11 cellular contexts compared by ENCODE assay signal in genomic region chr11:66857927-66858185, GRCh38. TPM values are rescaled to one million over a fixed set of nuclear protein-coding genes. Genes with fewer than 3 reads are reported as not detected.
A peak's percentile ranks its signal among the peaks of the same experiment; 100 is the strongest.
DNase-seq lines count a peak whose midpoint lies in the region; ATAC-seq, FAIRE-seq and TF ChIP-seq lines count a peak whose summit lies in the region.
"Had no signal": no experiment of that assay in that cellular context is flagged by ENCODE, and none has a peak within 500 bp of the region (broad histone marks: within the 10 kb centered on the region; RNA-seq: fewer than 3 reads in every experiment).

No MANE protein-coding gene starts in this region.

- no peak overlapping the region for H3K56ac ChIP-seq in H1 (replicated peaks; ENCODE audit: insufficient read length, low read depth, low read length)

- no peak overlapping the region for H2BK120ac ChIP-seq in H1 (replicated peaks; ENCODE audit: low read depth, low read length)

- 88% methylated on average over 19 of the region's 19 CpGs; no CpG with 5 or more reads in 1 of the 2 experiments for WGBS in H1 (ENCODE audit: extremely low coverage in 1 of 2, insufficient coverage in 1 of 2, insufficient read length in 1 of 2, insufficient replicate concordance in 2 of 2, low coverage in 1 of 2, low lambda C conversion rate in 2 of 2, missing lambda C conversion rate in 1 of 2), 2 experiments

- H3K9me3 Mint-ChIP-seq in T-helper 1 cell treated with Interleukin-12 subunit alpha and Interleukin-12 subunit beta and Interleukin-4 antibody, amounts not matched to agents 30 μg/mL and 1 μg/mL, for 36 hours: no peaks in the 10 kb centered on the region

- FAIRE-seq in H1 (lab: Jason Lieb, UNC) (no peak), kidney (lab: Jason Lieb, UNC) (no peak)

- no peak overlapping the region for H2BK20ac ChIP-seq in H1 (ENCODE audit: low read length)

- H4K20me1 ChIP-seq in H1 (replicated peaks in 1 of 2; ENCODE audit: control insufficient read depth in 1 of 2, insufficient read depth in 2 of 2, low read length in 2 of 2): peaks cover 2 to 4% of the 10 kb centered on the region in 2 experiments

- H3K79me2 ChIP-seq in H1 (ENCODE audit: control insufficient read depth in 1 of 2, insufficient read depth in 2 of 2, low read length in 2 of 2): no peaks in the 10 kb centered on the region

- no peak for TF ChIP-seq CTCF in Panc1 (IDR thresholded peaks at IDR 0.05)
- no peak for TF ChIP-seq CTCF in H1 (IDR thresholded peaks at IDR 0.05; ENCODE audit: control extremely low read depth in 1 of 3, insufficient read depth in 1 of 3, low read depth in 1 of 3, low read length in 3 of 3)
- TF ChIP-seq CTCF in kidney (IDR thresholded peaks at IDR 0.05; ENCODE audit: borderline replicate concordance, extremely low read depth, insufficient read depth): no peak

- H2AK5ac ChIP-seq in H1 (ENCODE audit: low read depth, low read length): no peak overlapping the region

- H3K4me3 Mint-ChIP-seq in T-helper 1 cell treated with Interleukin-12 subunit alpha and Interleukin-12 subunit beta and Interleukin-4 antibody, amounts not matched to agents 30 μg/mL and 1 μg/mL, for 36 hours: peak overlapping the region; percentile 72

- no peaks in the 10 kb centered on the region for H3K79me1 ChIP-seq in H1 (ENCODE audit: low read depth, low read length)

- peaks cover 11% of the 10 kb centered on the region for H3K4me1 Mint-ChIP-seq in T-helper 1 cell treated with Interleukin-12 subunit alpha and Interleukin-12 subunit beta and Interleukin-4 antibody, amounts not matched to agents 30 μg/mL and 1 μg/mL, for 36 hours (ENCODE audit: low read depth)

- H3K4me2 ChIP-seq in H1 (ENCODE audit: insufficient read depth in 1 of 2, low read depth in 2 of 2, low read length in 2 of 2) (peak overlapping the region; percentile 92 to 98; a peak in 3 of 4 replicates), skeletal muscle satellite cell (ENCODE audit: low read length) (peak overlapping the region; percentile 91)

- ATAC-seq in Panc1: peak; percentile 0; the same call in 1 of the 2 replicates
- ATAC-seq: gastrocnemius medialis had no signal

- H2BK5ac ChIP-seq in H1 (ENCODE audit: low read depth, low read length): 0 out of 2 replicates have a peak overlapping the region, but pooled peaks have one; percentile 24

- intact Hi-C loops in Panc1 (cut with micrococcal nuclease; ENCODE audit: unreplicated experiment): no loop called here
- intact Hi-C loops in kidney (cut with DNase I): no loop called here

- H3K27me3 ChIP-seq in Panc1 (ENCODE audit: control insufficient read depth, insufficient read depth, low read length): no peaks in the 10 kb centered on the region
- H3K27me3 ChIP-seq in H1 (replicated peaks in 1 of 4; ENCODE audit: control insufficient read depth in 3 of 4, extremely low read depth in 1 of 4, insufficient read depth in 3 of 4, low read length in 3 of 4): no peaks in the 10 kb centered on the region
- H3K27me3 ChIP-seq in skeletal muscle satellite cell (ENCODE audit: control insufficient read depth, insufficient read depth, low read length): no peaks in the 10 kb centered on the region
- H3K27me3 ChIP-seq: adrenal gland, gastrocnemius medialis, ovary had no signal

- H3K23me2 ChIP-seq in H1 (ENCODE audit: low read depth, low read length): peaks cover 8% of the 10 kb centered on the region

- no peak for TF ChIP-seq EP300 in H1 (IDR thresholded peaks at IDR 0.05; ENCODE audit: borderline replicate concordance in 1 of 2, low read depth in 2 of 2, low read length in 2 of 2)

- no TSS peak for BruUV-seq in Panc1 (replicated peaks; lab: Mats Ljungman, UMichigan)

- H3K9me3 ChIP-seq in Panc1 (ENCODE audit: control insufficient read depth, insufficient read depth, low read depth, low read length): no peaks in the 10 kb centered on the region
- H3K9me3 ChIP-seq in H1 (ENCODE audit: insufficient read depth in 2 of 2, low read depth in 1 of 2, low read length in 1 of 2): no peaks in the 10 kb centered on the region
- no peaks in the 10 kb centered on the region for H3K9me3 ChIP-seq in skeletal muscle satellite cell (replicated peaks; ENCODE audit: low read length)
- no peaks in the 10 kb centered on the region for H3K9me3 ChIP-seq in kidney (ENCODE audit: control insufficient read depth in 1 of 2, low read length in 2 of 2)
- H3K9me3 ChIP-seq: adrenal gland, gastrocnemius medialis, ovary had no signal

- H3K4ac ChIP-seq in H1 (replicated peaks; ENCODE audit: insufficient read length, low read depth, low read length): peak overlapping the region; percentile 53

- H2BK12ac ChIP-seq in H1 (ENCODE audit: low read depth, low read length): no peak overlapping the region

- H3K4me3 ChIP-seq in Panc1 (ENCODE audit: low read depth in 2 of 2, low read length in 2 of 2): peak overlapping the region; percentile 77 to 79
- H3K4me3 ChIP-seq in H1 (ENCODE audit: extremely low read depth in 1 of 4, insufficient read depth in 2 of 4, low read depth in 3 of 4, low read length in 4 of 4): peak overlapping the region; percentile 71 to 92 (median 86); a peak in 7 of 8 replicates
- H3K4me3 ChIP-seq in skeletal muscle satellite cell (ENCODE audit: low read length): peak overlapping the region; percentile 85
- no peak overlapping the region for H3K4me3 ChIP-seq in kidney (ENCODE audit: low read length in 2 of 2)

- no peak overlapping the region for H3K14ac ChIP-seq in H1 (ENCODE audit: insufficient read length)

- DNase-seq in T-helper 1 cell (no peak), Panc1 (ENCODE audit: low read depth, low spot score) (no peak), H1 (ENCODE audit: low read depth in 1 of 2, low spot score in 2 of 2) (no peak), inferior parietal cortex (ENCODE audit: extremely low spot score) (no peak), kidney (no peak)
- no peak for DNase-seq in stimulated activated CD4-positive, alpha-beta T cell treated with anti-CD3 and anti-CD28 coated beads, Interleukin-12 subunit alpha, Interleukin-12 subunit beta, amount 100 ng/mL, for 4 hours
- DNase-seq: gastrocnemius medialis had no signal

- no peak overlapping the region for H2AFZ ChIP-seq in H1 (ENCODE audit: low read length)

- H4K8ac ChIP-seq in H1 (ENCODE audit: extremely low read depth, insufficient read depth, low read length): peak overlapping the region; percentile 62; the same call in 1 of the 2 replicates

- no peaks in the 10 kb centered on the region for H3K27me3 Mint-ChIP-seq in T-helper 1 cell treated with Interleukin-12 subunit alpha and Interleukin-12 subunit beta and Interleukin-4 antibody, amounts not matched to agents 30 μg/mL and 1 μg/mL, for 36 hours (ENCODE audit: low read depth)

- in situ Hi-C loops in Panc1 (cut with HindIII; ENCODE audit: low pct_unique_long_range_greater_than_20kb, low sequenced_read_pairs): no loop called here

- no peak overlapping the region; the same call in 1 of the 2 replicates for H3K18ac ChIP-seq in H1 (ENCODE audit: extremely low read depth, low read length)

- POLR2A ChIA-PET in Panc1 (lab: Charles Lee): no interaction called here
- POLR2A ChIA-PET in H1 (lab: Charles Lee; ENCODE audit: partially characterized antibody): interaction anchor here (0.6 to 2.3 kb wide), 10 partner anchors 9 to 169 kb away, joined by 3 to 18 read pairs (median 4); partner anchors contain the start of gene RCE1

- CTCF ChIA-PET in Panc1 (lab: Charles Lee) (no interaction called here), H1 (lab: Charles Lee; ENCODE audit: partially characterized antibody) (interaction anchor here (1.0 to 2.0 kb wide), 6 partner anchors 10 to 197 kb away, joined by 3 to 9 read pairs (median 4); partner anchors contain the start of gene C11orf86)

- H4K5ac ChIP-seq in H1 (ENCODE audit: insufficient read length, low read depth, low read length): peak overlapping the region; percentile 36

- no peak overlapping the region for H3K9ac ChIP-seq in H1 (replicated peaks in 1 of 4; ENCODE audit: extremely low read depth in 1 of 4, low read depth in 3 of 4, low read length in 3 of 4)
- H3K9ac ChIP-seq in skeletal muscle satellite cell (ENCODE audit: low read depth, low read length): no peak overlapping the region
- H3K9ac ChIP-seq in kidney (ENCODE audit: low read length in 2 of 2): no peak overlapping the region

- no peaks in the 10 kb centered on the region for H3K36me3 Mint-ChIP-seq in T-helper 1 cell treated with Interleukin-12 subunit alpha and Interleukin-12 subunit beta and Interleukin-4 antibody, amounts not matched to agents 30 μg/mL and 1 μg/mL, for 36 hours (ENCODE audit: low read depth)

- H3K27ac Mint-ChIP-seq in T-helper 1 cell treated with Interleukin-12 subunit alpha and Interleukin-12 subunit beta and Interleukin-4 antibody, amounts not matched to agents 30 μg/mL and 1 μg/mL, for 36 hours: no peak overlapping the region

- no peak for TF ChIP-seq RAD21 in H1 (IDR thresholded peaks at IDR 0.05 in 1 of 2, conservative IDR thresholded peaks at IDR 0.05 in 1 of 2; ENCODE audit: low read depth in 2 of 2, low read length in 2 of 2)

- H2BK15ac ChIP-seq in H1 (ENCODE audit: low read length): no peak overlapping the region

- no peak for TF ChIP-seq POLR2A in H1 (IDR thresholded peaks at IDR 0.05; ENCODE audit: control extremely low read depth in 1 of 2, low read depth in 2 of 2, low read length in 2 of 2)

- H3K23ac ChIP-seq in H1 (ENCODE audit: insufficient read length): no peak overlapping the region

- no peaks in the 10 kb centered on the region for H3K36me3 ChIP-seq in Panc1 (ENCODE audit: control insufficient read depth, insufficient read depth, low read length)
- peaks cover 0 to 18% (median 1%) of the 10 kb centered on the region in 4 experiments; a peak in 4 of 8 replicates for H3K36me3 ChIP-seq in H1 (ENCODE audit: control insufficient read depth in 2 of 4, insufficient read depth in 4 of 4, low read length in 3 of 4)
- peaks cover 12% of the 10 kb centered on the region for H3K36me3 ChIP-seq in skeletal muscle satellite cell (ENCODE audit: insufficient read depth, low read length)
- no peaks in the 10 kb centered on the region for H3K36me3 ChIP-seq in kidney (ENCODE audit: control insufficient read depth in 1 of 2, insufficient read depth in 2 of 2, low read length in 2 of 2)
- H3K36me3 ChIP-seq: adrenal gland, gastrocnemius medialis, ovary had no signal

- H3K27ac ChIP-seq in Panc1 (ENCODE audit: low read length) (peak overlapping the region; percentile 82; the same call in 1 of the 2 replicates), H1 (ENCODE audit: low read depth, low read length) (no peak overlapping the region), kidney (ENCODE audit: low read depth in 2 of 2, low read length in 2 of 2) (no peak overlapping the region)

- H4K91ac ChIP-seq in H1 (replicated peaks; ENCODE audit: insufficient read length, low read length): no peak overlapping the region

- H3K4me1 ChIP-seq in Panc1 (ENCODE audit: control insufficient read depth, insufficient read depth, low read length) (peaks cover 22% of the 10 kb centered on the region), H1 (replicated peaks in 1 of 4; ENCODE audit: control insufficient read depth in 3 of 4, insufficient read depth in 4 of 4, low read length in 3 of 4) (peaks cover 5 to 20% (median 9%) of the 10 kb centered on the region in 4 experiments), skeletal muscle satellite cell (ENCODE audit: control insufficient read depth, insufficient read depth, low read length) (peaks cover 22% of the 10 kb centered on the region), kidney (ENCODE audit: control insufficient read depth in 1 of 2, insufficient read depth in 1 of 2, low read depth in 1 of 2, low read length in 2 of 2) (peaks cover 0 to 5% of the 10 kb centered on the region in 2 donors)

RNA-seq across cellular contexts. Expression of gene LRFN4, which starts 1.0 kb away (rescaled TPM):
- total RNA-seq in Panc1 (2021; ENCODE audit: unreplicated experiment) (56.7 TPM), kidney (22.3 TPM)
- polyA plus RNA-seq in Panc1 (2012; ENCODE audit: insufficient read length): 63.5 TPM
- 64.3 and 67.6 TPM in 2 replicates for total RNA-seq in H1 (2021; fragmentation: NEBNext Ultra II Directional; extraction: Animal tissue kit (Norgen Biotek cat#: 25700))
- polyA plus RNA-seq in H1 (2011; rRNA removed) (49.8 and 66.9 TPM in 2 replicates), kidney (ENCODE audit: insufficient read depth, low read depth, low replicate concordance) (6.8 TPM)
- polyA plus RNA-seq in H1 (2011; cell fraction: cytosol; rRNA removed): 38.6 TPM
- polyA plus RNA-seq in H1 (2011; cell fraction: nucleus; rRNA removed): 112 TPM
- 24.3 to 37.8 TPM (median 34.2 TPM) in 4 replicates for polyA plus RNA-seq in H1 (2012, experiment 1 of 2)
- 32.6 TPM for polyA plus RNA-seq in H1 (2012, experiment 2 of 2)
- 37.5 TPM for polyA plus RNA-seq in H1 (2013, experiment 1 of 2)
- 32.3 TPM for polyA plus RNA-seq in H1 (2013, experiment 2 of 2)
- polyA minus RNA-seq in H1 (2011; rRNA and poly(A)+ RNA removed): 8.3 and 9.8 TPM in 2 replicates
- polyA minus RNA-seq in H1 (2011; cell fraction: cytosol; rRNA and poly(A)+ RNA removed): 32.6 TPM
- 32.0 TPM for polyA minus RNA-seq in H1 (2011; cell fraction: nucleus; rRNA and poly(A)+ RNA removed)
- 22.8 and 36.7 TPM in 2 replicates for total RNA-seq in skeletal muscle satellite cell (2012; rRNA removed)

RNA-seq across cellular contexts. Expression of gene RCE1, which starts 14.6 kb away (rescaled TPM):
- total RNA-seq in Panc1 (2021; ENCODE audit: unreplicated experiment) (43.7 TPM), kidney (22.3 TPM)
- polyA plus RNA-seq in Panc1 (2012; ENCODE audit: insufficient read length): 43.4 TPM
- total RNA-seq in H1 (2021; fragmentation: NEBNext Ultra II Directional; extraction: Animal tissue kit (Norgen Biotek cat#: 25700)): 33.7 and 35.8 TPM in 2 replicates
- polyA plus RNA-seq in H1 (2011; rRNA removed) (84.8 and 119 TPM in 2 replicates), kidney (ENCODE audit: insufficient read depth, low read depth, low replicate concordance) (13.8 TPM)
- polyA plus RNA-seq in H1 (2011; cell fraction: cytosol; rRNA removed): 51.7 TPM
- polyA plus RNA-seq in H1 (2011; cell fraction: nucleus; rRNA removed): 112 TPM
- polyA plus RNA-seq in H1 (2012, experiment 1 of 2): 26.3 to 35.1 TPM (median 34.3 TPM) in 4 replicates
- 38.1 TPM for polyA plus RNA-seq in H1 (2012, experiment 2 of 2)
- polyA plus RNA-seq in H1 (2013, experiment 1 of 2): 44.3 TPM
- 46.4 TPM for polyA plus RNA-seq in H1 (2013, experiment 2 of 2)
- 22.8 and 25.8 TPM in 2 replicates for polyA minus RNA-seq in H1 (2011; rRNA and poly(A)+ RNA removed)
- polyA minus RNA-seq in H1 (2011; cell fraction: cytosol; rRNA and poly(A)+ RNA removed): 22.8 TPM
- 27.7 TPM for polyA minus RNA-seq in H1 (2011; cell fraction: nucleus; rRNA and poly(A)+ RNA removed)
- 12.7 and 18.1 TPM in 2 replicates for total RNA-seq in skeletal muscle satellite cell (2012; rRNA removed)

Comparison
In these comparisons a context has a peak if more than half of its experiments do, and no peak if none do; other contexts are left out.
1. H3K4me3 ChIP-seq: peak in Panc1 (2 of 2), H1 (4 of 4) and skeletal muscle satellite cell (single experiment); none in kidney (0 of 2).